Comparison of ENCODE assay signal across 2 cellular contexts in the genomic region with DNA sequence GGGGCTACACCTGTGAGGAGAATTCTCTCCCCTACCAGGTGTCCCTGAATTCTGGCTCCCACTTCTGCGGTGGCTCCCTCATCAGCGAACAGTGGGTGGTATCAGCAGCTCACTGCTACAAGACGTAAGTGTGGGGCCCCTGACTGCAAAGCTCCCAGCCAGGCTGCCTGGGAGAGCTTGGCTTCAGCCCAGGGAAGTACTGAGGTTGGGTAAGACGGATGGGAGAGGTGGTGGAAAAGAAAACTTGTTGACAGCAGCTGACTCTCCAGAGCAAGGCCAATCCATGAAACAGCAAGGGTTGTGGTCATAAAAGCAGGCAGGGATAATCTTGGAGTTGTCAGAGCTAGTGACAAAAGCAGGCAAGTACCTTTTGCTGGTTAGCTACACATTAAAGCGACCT. TPM values are rescaled to one million over a fixed set of nuclear protein-coding genes. Genes with fewer than 3 reads are reported as not detected.
"Had no signal": no experiment of that assay in that cellular context is flagged by ENCODE, and none has a peak within 500 bp of the region (broad histone marks: within the 10 kb centered on the region; RNA-seq: fewer than 3 reads in every experiment).

No MANE protein-coding gene starts in this region.

RNA-seq across cellular contexts. Expression of a gene that starts 1.3 kb away (rescaled TPM):
- total RNA-seq: Right ventricle myocardium superior, SJSA1 had no signal
